Comparison of ENCODE assay signal across 18 cellular contexts in genomic region chr20:50052952-50053789, GRCh38. TPM values are rescaled to one million over a fixed set of nuclear protein-coding genes. Genes with fewer than 3 reads are reported as not detected.
DNase-seq lines count a peak whose midpoint lies in the region; ATAC-seq and TF ChIP-seq lines count a peak whose summit lies in the region.
"Had no signal": no experiment of that assay in that cellular context is flagged by ENCODE, and none has a peak within 500 bp of the region (broad histone marks: within the 10 kb centered on the region; RNA-seq: fewer than 3 reads in every experiment).

No MANE protein-coding gene starts in this region.

- H3K4me1 ChIP-seq in GM23338 (ENCODE audit: insufficient read depth) = peaks cover 5% of the 10 kb centered on the region; the same call in 1 of the 2 replicates
- peaks cover 32% of the 10 kb centered on the region for H3K4me1 ChIP-seq in SJCRH30
- H3K4me1 ChIP-seq in hepatocyte (ENCODE audit: insufficient read depth) = peaks cover 17% of the 10 kb centered on the region
- H3K4me1 ChIP-seq in testis = peaks cover 28% of the 10 kb centered on the region
- H3K4me1 ChIP-seq: uterus had no signal

- H3K9me3 ChIP-seq in SJCRH30 (replicated peaks) (no peaks in the 10 kb centered on the region), hepatocyte (ENCODE audit: low read depth) (no peaks in the 10 kb centered on the region), testis (no peaks in the 10 kb centered on the region)
- H3K9me3 ChIP-seq: ascending aorta, psoas muscle, uterus had no signal

- no peaks in the 10 kb centered on the region for H3K27me3 ChIP-seq in GM23338 (ENCODE audit: insufficient read depth)
- no peaks in the 10 kb centered on the region for H3K27me3 ChIP-seq in SJCRH30
- no peaks in the 10 kb centered on the region for H3K27me3 ChIP-seq in hepatocyte
- H3K27me3 ChIP-seq in testis = no peaks in the 10 kb centered on the region
- H3K27me3 ChIP-seq: ascending aorta, uterus had no signal

- H2AFZ ChIP-seq in GM23338 (no peak overlapping the region), hepatocyte (no peak overlapping the region)

- H3K79me2 ChIP-seq in GM23338 (replicated peaks; ENCODE audit: insufficient read depth) (no peaks in the 10 kb centered on the region), hepatocyte (no peaks in the 10 kb centered on the region)

- intact Hi-C loops in testis (cut with DNase I; ENCODE audit: low total_unique reads) (no loop called here), CD14-positive monocyte (cut with micrococcal nuclease) (no loop called here)

- ATAC-seq in GM23338 = peak; percentile 23; the same call in 2 of the 3 replicates
- no peak for ATAC-seq in naive thymus-derived CD8-positive, alpha-beta T cell
- no peak for ATAC-seq in HG03097 (IDR thresholded peaks at IDR 0.05; ENCODE audit: low FRiP score, unreplicated experiment)
- ATAC-seq: activated T-helper 17 cell treated with anti-CD3 and anti-CD28 coated beads, Interleukin-2, amount 50 U/mL, for 72 hours; psoas muscle had no signal

- POLR2A ChIA-PET in naive thymus-derived CD8-positive, alpha-beta T cell (lab: Charles Lee) = no interaction called here

- H3K27ac ChIP-seq in GM23338 (ENCODE audit: low read depth) (no peak overlapping the region), SJCRH30 (no peak overlapping the region; the same call in 1 of the 2 replicates), hepatocyte (peak overlapping the region; percentile 93), testis (peak overlapping the region in 1 of 2 donors; percentile 31)
- H3K27ac ChIP-seq: ascending aorta, psoas muscle, uterus had no signal

- H3K4me3 ChIP-seq in GM23338 = no peak overlapping the region
- peak overlapping the region; percentile 6 for H3K4me3 ChIP-seq in SJCRH30
- no peak overlapping the region for H3K4me3 ChIP-seq in hepatocyte
- H3K4me3 ChIP-seq in testis = no peak overlapping the region
- H3K4me3 ChIP-seq: ascending aorta, lung, psoas muscle, uterus had no signal

- no peaks in the 10 kb centered on the region for H4K20me1 ChIP-seq in GM23338 (replicated peaks; ENCODE audit: insufficient read depth)
- H4K20me1 ChIP-seq in hepatocyte (ENCODE audit: insufficient read depth, poor library complexity, severe bottlenecking) = no peaks in the 10 kb centered on the region

- H3K4me2 ChIP-seq in GM23338 (no peak overlapping the region), hepatocyte (peak overlapping the region; percentile 17)

- peaks cover 8% of the 10 kb centered on the region for H3K4me1 Mint-ChIP-seq in GM23338
- H3K4me1 Mint-ChIP-seq in CD14-positive monocyte = peaks cover 26% of the 10 kb centered on the region
- peaks cover 3 to 17% (median 10%) of the 10 kb centered on the region in 4 donors for H3K4me1 Mint-ChIP-seq in naive thymus-derived CD8-positive, alpha-beta T cell
- H3K4me1 Mint-ChIP-seq: activated T-helper 17 cell treated with anti-CD3 and anti-CD28 coated beads, Interleukin-2, amount 50 U/mL, for 72 hours had no signal

- no peak for TF ChIP-seq POLR2A in testis (IDR thresholded peaks at IDR 0.05)

- H3K9me3 Mint-ChIP-seq in GM23338 (no peaks in the 10 kb centered on the region), CD14-positive monocyte (no peaks in the 10 kb centered on the region)
- H3K9me3 Mint-ChIP-seq in naive thymus-derived CD8-positive, alpha-beta T cell = no peaks in the 10 kb centered on the region
- H3K9me3 Mint-ChIP-seq: activated naive CD8-positive, alpha-beta T cell treated with anti-CD3 and anti-CD28 coated beads for 36 hours; activated T-helper 17 cell treated with anti-CD3 and anti-CD28 coated beads, Interleukin-2, amount 50 U/mL, for 72 hours had no signal

- 57% methylated on average over 22 of the region's 23 CpGs for WGBS in hepatocyte (ENCODE audit: low lambda C conversion rate, missing lambda C conversion rate)
- 36 to 44% methylated on average over 13 to 23 of the region's 23 CpGs for WGBS in testis, 2 donors

- H3K4me3 Mint-ChIP-seq in GM23338 = no peak overlapping the region
- H3K4me3 Mint-ChIP-seq in CD14-positive monocyte = no peak overlapping the region
- no peak overlapping the region for H3K4me3 Mint-ChIP-seq in naive thymus-derived CD8-positive, alpha-beta T cell
- H3K4me3 Mint-ChIP-seq: activated naive CD8-positive, alpha-beta T cell treated with anti-CD3 and anti-CD28 coated beads for 36 hours; activated T-helper 17 cell treated with anti-CD3 and anti-CD28 coated beads, Interleukin-2, amount 50 U/mL, for 72 hours had no signal

- DNase-seq in GM23338 (ENCODE audit: low spot score) (no peak), SJCRH30 (peak; percentile 74 to 80), hepatocyte (ENCODE audit: low spot score) (peak; percentile 63), testis (peak; percentile 37), CD14-positive monocyte (ENCODE audit: low spot score) (no peak), mesenteric fat pad (ENCODE audit: low spot score) (no peak)
- no peak for DNase-seq in naive thymus-derived CD8-positive, alpha-beta T cell
- DNase-seq: activated CD8-positive, alpha-beta memory T cell treated with anti-CD3 and anti-CD28 coated beads, Interleukin-2, amount 50 U/mL, for 48 hours; activated naive CD8-positive, alpha-beta T cell treated with anti-CD3 and anti-CD28 coated beads for 36 hours; KG1; MM.1S; NCI-H1417 treated with DMSO at 0.1 percent for 48 hours; psoas muscle; uterus had no signal

- H3K27ac Mint-ChIP-seq in GM23338 (no peak overlapping the region), CD14-positive monocyte (peak overlapping the region in 1 of 7 donors; percentile 61)
- no peak overlapping the region for H3K27ac Mint-ChIP-seq in naive thymus-derived CD8-positive, alpha-beta T cell
- H3K27ac Mint-ChIP-seq: activated naive CD8-positive, alpha-beta T cell treated with anti-CD3 and anti-CD28 coated beads for 36 hours; activated T-helper 17 cell treated with anti-CD3 and anti-CD28 coated beads, Interleukin-2, amount 50 U/mL, for 72 hours had no signal

- TF ChIP-seq CTCF in GM23338 (conservative IDR thresholded peaks at IDR 0.05; ENCODE audit: low read depth in 2 of 2) = no peak
- no peak for TF ChIP-seq CTCF in hepatocyte (IDR thresholded peaks at IDR 0.05; ENCODE audit: poor library complexity)
- no peak for TF ChIP-seq CTCF in testis (IDR thresholded peaks at IDR 0.05)
- TF ChIP-seq CTCF in CD14-positive monocyte (IDR thresholded peaks at IDR 0.05) = no peak

- H3K36me3 ChIP-seq in GM23338 (ENCODE audit: insufficient read depth) (no peaks in the 10 kb centered on the region), SJCRH30 (no peaks in the 10 kb centered on the region), hepatocyte (replicated peaks; ENCODE audit: insufficient read depth, low read depth) (no peaks in the 10 kb centered on the region), testis (ENCODE audit: low read depth, missing control alignments) (no peaks in the 10 kb centered on the region)
- H3K36me3 ChIP-seq: ascending aorta, uterus had no signal

- no peaks in the 10 kb centered on the region for H3K9me2 ChIP-seq in GM23338 (ENCODE audit: insufficient read depth)
- H3K9me2 ChIP-seq in hepatocyte (replicated peaks; ENCODE audit: insufficient read depth) = no peaks in the 10 kb centered on the region

- H3K36me3 Mint-ChIP-seq in GM23338 (ENCODE audit: low read depth) (no peaks in the 10 kb centered on the region), CD14-positive monocyte (no peaks in the 10 kb centered on the region)
- H3K36me3 Mint-ChIP-seq in naive thymus-derived CD8-positive, alpha-beta T cell = no peaks in the 10 kb centered on the region
- H3K36me3 Mint-ChIP-seq: activated naive CD8-positive, alpha-beta T cell treated with anti-CD3 and anti-CD28 coated beads for 36 hours had no signal

- H3F3A ChIP-seq in GM23338 (replicated peaks; ENCODE audit: low read depth) = peaks cover 6% of the 10 kb centered on the region

- H3K27me3 Mint-ChIP-seq in GM23338 (ENCODE audit: insufficient read depth, low read depth, poor library complexity) (peaks cover 11% of the 10 kb centered on the region), CD14-positive monocyte (ENCODE audit: low read depth in 3 of 3) (peaks cover 0 to 11% (median 0%) of the 10 kb centered on the region in 3 donors)
- peaks cover 0 to 4% (median 2%) of the 10 kb centered on the region in 5 donors for H3K27me3 Mint-ChIP-seq in naive thymus-derived CD8-positive, alpha-beta T cell

RNA-seq across cellular contexts. Expression of gene UBE2V1, which starts 59.8 kb away (rescaled TPM):
- 85.7 and 105 TPM in 2 replicates for total RNA-seq in GM23338 (2014; rRNA removed; shearing (Covaris generic))
- polyA plus RNA-seq in GM23338 (2016; fragmentation: Nextera tagmentation; extraction: Ambion mirVana) = 293 and 302 TPM in 2 replicates
- 216 and 249 TPM in 2 replicates for total RNA-seq in SJCRH30 (2014; rRNA removed; shearing (Covaris generic))
- total RNA-seq in hepatocyte = 57.7 and 64.0 TPM in 2 replicates
- polyA plus RNA-seq in hepatocyte = 112 and 114 TPM in 2 replicates
- 10 to 100 TPM; 78.1 to 80.5 TPM for total RNA-seq in testis
- polyA plus RNA-seq in testis (ENCODE audit: insufficient read depth, low read depth, low replicate concordance) = 121 TPM
- polyA plus RNA-seq in CD14-positive monocyte = 10 to 100 TPM; 62.2 to 95.5 TPM
- total RNA-seq in naive thymus-derived CD8-positive, alpha-beta T cell = 100 to 1,000 TPM; 154 to 165 TPM
- polyA plus RNA-seq in naive thymus-derived CD8-positive, alpha-beta T cell = 100 to 1,000 TPM; 141 to 155 (median 148) TPM
- 89.0 TPM for total RNA-seq in mesenteric fat pad

Comparison
In these comparisons a context has a peak if more than half of its experiments do, and no peak if none do; other contexts are left out.
1. DNase-seq: peak in SJCRH30 (2 of 2), hepatocyte (single experiment) and testis (single experiment); none in GM23338 (single experiment), CD14-positive monocyte (single experiment), naive thymus-derived CD8-positive, alpha-beta T cell (0 of 10) and mesenteric fat pad (single experiment).